Comparison of ENCODE assay signal across 20 cellular contexts in genomic region chr5:54263447-54263846, GRCh38.
"Had no signal": no experiment of that assay in that cellular context is flagged by ENCODE, and none has a peak within 500 bp of the region (broad histone marks: within the 10 kb centered on the region; RNA-seq: fewer than 3 reads in every experiment).

No MANE protein-coding gene starts in this region.

- H3K9me3 Mint-ChIP-seq: dendritic cell treated with granulocyte-macrophage colony-stimulating factor and Interleukin-4, amounts not matched to agents 40 ng/mL and 50 ng/mL, for 4 days; effector memory CD8-positive, alpha-beta T cell; naive B cell; nephron had no signal

- ATAC-seq: effector memory CD8-positive, alpha-beta T cell; sciatic nerve; stimulated activated memory B cell treated with anti-CD40 and anti-IgM and Interleukin-4, amounts not matched to agents 10 μg/mL and 1 μg/mL and 100 μg/mL, for 72 hours had no signal

- H3K27ac Mint-ChIP-seq: dendritic cell treated with granulocyte-macrophage colony-stimulating factor and Interleukin-4, amounts not matched to agents 40 ng/mL and 50 ng/mL, for 4 days; nephron; stimulated activated memory B cell treated with anti-CD40 and anti-IgM and Interleukin-4, amounts not matched to agents 10 μg/mL and 1 μg/mL and 100 μg/mL, for 72 hours; stimulated activated naive CD8-positive, alpha-beta T cell treated with anti-CD3 and anti-CD28 coated beads, Interleukin-15, Interleukin-2, amounts not matched to agents 100 ng/mL and 50 ng/mL, for 24 hours had no signal

- DNase-seq: effector memory CD8-positive, alpha-beta T cell; foreskin melanocyte; head of caudate nucleus; mesendoderm; naive B cell; spleen; stimulated activated CD4-positive, alpha-beta T cell treated with anti-CD3 and anti-CD28 coated beads, Interleukin-15, amount 100 ng/mL, for 24 hours; stimulated activated CD4-positive, alpha-beta T cell treated with anti-CD3 and anti-CD28 coated beads, Interleukin-1b, Interleukin-23, amount 100 ng/mL, for 48 hours; stimulated activated CD4-positive, alpha-beta T cell treated with anti-CD3 and anti-CD28 coated beads, Interleukin-4, amount 100 ng/mL, for 24 hours; tibial artery; upper lobe of left lung; uterus had no signal

- H3K9me3 ChIP-seq: prostate gland, spleen, tibial artery, upper lobe of left lung, uterus had no signal

- H3K4me3 ChIP-seq: hepatocyte, prostate gland, spleen, tibial artery, upper lobe of left lung, uterus had no signal

- H3K36me3 Mint-ChIP-seq: naive B cell; stimulated activated memory B cell treated with anti-CD40 and anti-IgM and Interleukin-4, amounts not matched to agents 10 μg/mL and 1 μg/mL and 100 μg/mL, for 72 hours had no signal

- H3K27ac ChIP-seq: hepatocyte, parathyroid adenoma, prostate gland, spleen, tibial artery, upper lobe of left lung, uterus had no signal

- H3K27me3 ChIP-seq: hepatocyte, spleen, tibial artery, upper lobe of left lung, uterus had no signal

- H3K36me3 ChIP-seq: prostate gland, spleen, tibial artery, upper lobe of left lung, uterus had no signal

- H3K4me1 ChIP-seq: parathyroid adenoma, prostate gland, tibial artery, upper lobe of left lung, uterus had no signal

- H3K27me3 Mint-ChIP-seq: dendritic cell treated with granulocyte-macrophage colony-stimulating factor and Interleukin-4, amounts not matched to agents 40 ng/mL and 50 ng/mL, for 4 days; effector memory CD8-positive, alpha-beta T cell; naive B cell; stimulated activated memory B cell treated with anti-CD40 and anti-IgM and Interleukin-4, amounts not matched to agents 10 μg/mL and 1 μg/mL and 100 μg/mL, for 72 hours; stimulated activated naive CD8-positive, alpha-beta T cell treated with anti-CD3 and anti-CD28 coated beads, Interleukin-15, Interleukin-2, amounts not matched to agents 100 ng/mL and 50 ng/mL, for 24 hours had no signal

- H3K4me1 Mint-ChIP-seq: nephron had no signal

- H3K4me3 Mint-ChIP-seq: dendritic cell treated with granulocyte-macrophage colony-stimulating factor and Interleukin-4, amounts not matched to agents 40 ng/mL and 50 ng/mL, for 4 days; effector memory CD8-positive, alpha-beta T cell; naive B cell; nephron; stimulated activated memory B cell treated with anti-CD40 and anti-IgM and Interleukin-4, amounts not matched to agents 10 μg/mL and 1 μg/mL and 100 μg/mL, for 72 hours; stimulated activated naive CD8-positive, alpha-beta T cell treated with anti-CD3 and anti-CD28 coated beads, Interleukin-15, Interleukin-2, amounts not matched to agents 100 ng/mL and 50 ng/mL, for 24 hours had no signal
